17 cellular contexts compared by ENCODE assay signal in genomic region chr9:131899248-131899882, GRCh38.
"Had no signal": no experiment of that assay in that cellular context is flagged by ENCODE, and none has a peak within 500 bp of the region (broad histone marks: within the 10 kb centered on the region; RNA-seq: fewer than 3 reads in every experiment).

No MANE protein-coding gene starts in this region.

- H3K4me3 ChIP-seq: body of pancreas, coronary artery, thyroid gland had no signal

- DNase-seq: activated B cell treated with CpG ODN at 0.5 μM for 24 hours; activated CD4-positive, alpha-beta T cell treated with anti-CD3 and anti-CD28 coated beads for 48 hours; activated CD8-positive, alpha-beta T cell treated with anti-CD3 and anti-CD28 coated beads for 36 hours; activated naive CD4-positive, alpha-beta T cell; activated naive CD8-positive, alpha-beta T cell treated with anti-CD3 and anti-CD28 coated beads for 36 hours; activated T-cell treated with anti-CD3 and anti-CD28 coated beads, Interleukin-2, amount 50 U/mL, for 1 hour; body of pancreas; erythroblast; foreskin melanocyte; stimulated activated naive B cell treated with anti-CD40 and anti-IgM and Interleukin-4, amounts not matched to agents 10 μg/mL and 1 μg/mL and 100 μg/mL, for 72 hours; T-cell; thyroid gland had no signal

- H3K36me3 Mint-ChIP-seq: activated naive CD8-positive, alpha-beta T cell treated with anti-CD3 and anti-CD28 coated beads for 36 hours had no signal

- ATAC-seq: activated CD8-positive, alpha-beta T cell treated with anti-CD3 and anti-CD28 coated beads for 36 hours; activated T-helper 17 cell treated with anti-CD3 and anti-CD28 coated beads, Interleukin-2, amount 50 U/mL, for 72 hours; body of pancreas; stimulated activated naive B cell treated with anti-CD40 and anti-IgM and Interleukin-4, amounts not matched to agents 10 μg/mL and 1 μg/mL and 100 μg/mL, for 72 hours; T-cell had no signal

- H3K27me3 ChIP-seq: body of pancreas, neutrophil, thyroid gland had no signal

- H2AFZ ChIP-seq: parathyroid adenoma had no signal

- H3K9me3 ChIP-seq: body of pancreas, neutrophil, thyroid gland had no signal

- H3K4me1 ChIP-seq: body of pancreas, parathyroid adenoma, thyroid gland had no signal

- H3K27me3 Mint-ChIP-seq: activated B cell treated with CpG ODN at 0.5 μM for 24 hours; activated CD8-positive, alpha-beta T cell treated with anti-CD3 and anti-CD28 coated beads for 36 hours; activated naive CD8-positive, alpha-beta T cell treated with anti-CD3 and anti-CD28 coated beads for 36 hours; activated T-helper 17 cell treated with anti-CD3 and anti-CD28 coated beads, Interleukin-2, amount 50 U/mL, for 72 hours; central memory CD8-positive, alpha-beta T cell; stimulated activated naive B cell treated with anti-CD40 and anti-IgM and Interleukin-4, amounts not matched to agents 10 μg/mL and 1 μg/mL and 100 μg/mL, for 72 hours; T-cell had no signal

- H3K9ac ChIP-seq: parathyroid adenoma had no signal

- H3K27ac Mint-ChIP-seq: activated B cell treated with CpG ODN at 0.5 μM for 24 hours; activated CD8-positive, alpha-beta T cell treated with anti-CD3 and anti-CD28 coated beads for 36 hours; activated naive CD8-positive, alpha-beta T cell treated with anti-CD3 and anti-CD28 coated beads for 36 hours; activated T-helper 17 cell treated with anti-CD3 and anti-CD28 coated beads, Interleukin-2, amount 50 U/mL, for 72 hours; stimulated activated naive B cell treated with anti-CD40 and anti-IgM and Interleukin-4, amounts not matched to agents 10 μg/mL and 1 μg/mL and 100 μg/mL, for 72 hours; T-cell had no signal

- H3K4me3 Mint-ChIP-seq: activated B cell treated with CpG ODN at 0.5 μM for 24 hours; activated CD8-positive, alpha-beta T cell treated with anti-CD3 and anti-CD28 coated beads for 36 hours; activated naive CD8-positive, alpha-beta T cell treated with anti-CD3 and anti-CD28 coated beads for 36 hours; activated T-helper 17 cell treated with anti-CD3 and anti-CD28 coated beads, Interleukin-2, amount 50 U/mL, for 72 hours; central memory CD8-positive, alpha-beta T cell; stimulated activated naive B cell treated with anti-CD40 and anti-IgM and Interleukin-4, amounts not matched to agents 10 μg/mL and 1 μg/mL and 100 μg/mL, for 72 hours; T-cell had no signal

- H3K9me3 Mint-ChIP-seq: activated B cell treated with CpG ODN at 0.5 μM for 24 hours; activated CD8-positive, alpha-beta T cell treated with anti-CD3 and anti-CD28 coated beads for 36 hours; activated naive CD8-positive, alpha-beta T cell treated with anti-CD3 and anti-CD28 coated beads for 36 hours; activated T-helper 17 cell treated with anti-CD3 and anti-CD28 coated beads, Interleukin-2, amount 50 U/mL, for 72 hours; central memory CD8-positive, alpha-beta T cell; stimulated activated naive B cell treated with anti-CD40 and anti-IgM and Interleukin-4, amounts not matched to agents 10 μg/mL and 1 μg/mL and 100 μg/mL, for 72 hours; T-cell had no signal

- H3K4me1 Mint-ChIP-seq: activated B cell treated with CpG ODN at 0.5 μM for 24 hours; activated naive CD8-positive, alpha-beta T cell treated with anti-CD3 and anti-CD28 coated beads for 36 hours; activated T-helper 17 cell treated with anti-CD3 and anti-CD28 coated beads, Interleukin-2, amount 50 U/mL, for 72 hours; central memory CD8-positive, alpha-beta T cell; stimulated activated naive B cell treated with anti-CD40 and anti-IgM and Interleukin-4, amounts not matched to agents 10 μg/mL and 1 μg/mL and 100 μg/mL, for 72 hours; T-cell had no signal

- H3K27ac ChIP-seq: body of pancreas, coronary artery, neutrophil, parathyroid adenoma, thyroid gland had no signal

- H3K36me3 ChIP-seq: neutrophil, thyroid gland had no signal
